Comparison of ENCODE assay signal across 1 cellular context in the genomic region with DNA sequence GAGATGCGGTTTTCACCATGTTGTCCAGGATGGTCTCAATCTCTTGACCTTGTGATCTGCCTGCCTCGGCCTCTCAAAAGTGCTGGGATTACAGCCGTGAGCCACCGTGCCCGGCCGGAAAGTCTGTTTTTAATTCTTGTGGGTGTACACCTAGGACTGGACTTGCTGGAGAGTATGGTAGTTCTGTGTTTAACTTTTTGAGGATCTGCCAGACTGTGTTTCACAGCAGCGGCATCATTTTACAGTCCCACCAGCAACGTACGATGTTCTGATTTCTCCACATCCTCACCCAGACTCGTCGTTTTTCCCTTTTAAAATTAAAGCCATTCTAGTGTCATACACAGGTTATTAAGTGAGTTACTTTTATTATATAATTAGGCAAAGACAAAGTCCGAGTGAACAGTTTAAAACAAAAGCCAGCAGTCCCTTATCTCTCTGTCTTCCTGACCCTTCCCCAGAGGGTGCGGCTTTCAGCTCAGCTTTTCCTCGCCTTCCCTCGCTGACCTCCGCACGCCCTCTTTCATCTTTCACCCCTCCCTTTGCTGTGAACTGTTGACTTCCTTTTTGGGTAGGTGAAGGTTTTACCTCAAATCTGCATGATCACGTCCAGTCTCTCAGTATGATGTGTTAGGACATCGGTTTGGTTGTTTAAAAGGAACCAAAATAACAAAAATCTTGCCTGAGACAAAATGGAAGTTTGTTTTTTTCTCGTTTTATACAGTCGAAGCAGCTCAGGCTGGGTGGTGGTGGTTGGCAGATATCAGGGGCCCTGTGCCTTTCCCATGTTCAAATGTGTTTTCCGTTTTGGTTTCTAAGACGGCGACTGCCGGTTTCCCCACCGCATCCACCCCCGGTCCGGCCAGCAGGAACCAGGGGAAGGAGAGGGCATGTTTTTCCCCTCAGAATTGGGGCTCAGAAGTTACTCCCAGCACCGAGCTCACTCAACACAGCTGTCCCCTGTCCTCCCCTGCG.
TF ChIP-seq lines count a peak whose summit lies in the region.

No MANE protein-coding gene starts in this region.

TF ChIP-seq in GM12878, 131 proteins besides CTCF, POLR2A, EP300 and RAD21 (continued from another document and continues in another):
- TF ChIP-seq CEBPZ (IDR thresholded peaks at IDR 0.05; ENCODE audit: low read depth, low read length), result no peak
- no peak for TF ChIP-seq ETV6 (conservative IDR thresholded peaks at IDR 0.05 in 1 of 2, IDR thresholded peaks at IDR 0.05 in 1 of 2; ENCODE audit: borderline replicate concordance in 1 of 2, low read depth in 1 of 2)
- no peak for TF ChIP-seq NFYA (IDR thresholded peaks at IDR 0.05; ENCODE audit: borderline replicate concordance, low read depth, low read length)
- TF ChIP-seq SRF (IDR thresholded peaks at IDR 0.05; ENCODE audit: low read depth in 2 of 2, low read length in 2 of 2), result peak in 1 of 2 experiments; percentile 52; a peak in 1 of 4 replicates
- TF ChIP-seq POLR2AphosphoS2 (IDR thresholded peaks at IDR 0.05; ENCODE audit: low read depth, low read length), result no peak
- no peak for TF ChIP-seq MEF2A (IDR thresholded peaks at IDR 0.05; ENCODE audit: insufficient read depth, low read depth, low read length)
- TF ChIP-seq E2F8 (IDR thresholded peaks at IDR 0.05; ENCODE audit: low read depth, partially characterized antibody), result no peak
- TF ChIP-seq TCF3 (IDR thresholded peaks at IDR 0.05; ENCODE audit: borderline replicate concordance, insufficient read depth, low read depth, low read length), result no peak
- TF ChIP-seq SIX5 (IDR thresholded peaks at IDR 0.05; ENCODE audit: low read depth, low read length, severe bottlenecking), result no peak
- no peak for TF ChIP-seq ZNF207 (IDR thresholded peaks at IDR 0.05; ENCODE audit: borderline replicate concordance)
- TF ChIP-seq, protein P1, sequence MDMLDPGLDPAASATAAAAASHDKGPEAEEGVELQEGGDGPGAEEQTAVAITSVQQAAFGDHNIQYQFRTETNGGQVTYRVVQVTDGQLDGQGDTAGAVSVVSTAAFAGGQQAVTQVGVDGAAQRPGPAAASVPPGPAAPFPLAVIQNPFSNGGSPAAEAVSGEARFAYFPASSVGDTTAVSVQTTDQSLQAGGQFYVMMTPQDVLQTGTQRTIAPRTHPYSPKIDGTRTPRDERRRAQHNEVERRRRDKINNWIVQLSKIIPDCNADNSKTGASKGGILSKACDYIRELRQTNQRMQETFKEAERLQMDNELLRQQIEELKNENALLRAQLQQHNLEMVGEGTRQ (IDR thresholded peaks at IDR 0.05; ENCODE audit: borderline replicate concordance, low read depth, low read length), result no peak
- TF ChIP-seq KAT2A (conservative IDR thresholded peaks at IDR 0.05; ENCODE audit: control insufficient read depth, low read depth, low read length), result no peak
- no peak for TF ChIP-seq TCF12 (IDR thresholded peaks at IDR 0.05; ENCODE audit: low read depth, low read length)
- TF ChIP-seq JUNB (IDR thresholded peaks at IDR 0.05), result no peak
- TF ChIP-seq, protein P2, sequence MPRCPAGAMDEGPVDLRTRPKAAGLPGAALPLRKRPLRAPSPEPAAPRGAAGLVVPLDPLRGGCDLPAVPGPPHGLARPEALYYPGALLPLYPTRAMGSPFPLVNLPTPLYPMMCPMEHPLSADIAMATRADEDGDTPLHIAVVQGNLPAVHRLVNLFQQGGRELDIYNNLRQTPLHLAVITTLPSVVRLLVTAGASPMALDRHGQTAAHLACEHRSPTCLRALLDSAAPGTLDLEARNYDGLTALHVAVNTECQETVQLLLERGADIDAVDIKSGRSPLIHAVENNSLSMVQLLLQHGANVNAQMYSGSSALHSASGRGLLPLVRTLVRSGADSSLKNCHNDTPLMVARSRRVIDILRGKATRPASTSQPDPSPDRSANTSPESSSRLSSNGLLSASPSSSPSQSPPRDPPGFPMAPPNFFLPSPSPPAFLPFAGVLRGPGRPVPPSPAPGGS (IDR thresholded peaks at IDR 0.05; ENCODE audit: borderline replicate concordance, insufficient read depth, low read depth, low read length, poor library complexity, severe bottlenecking), result no peak
- TF ChIP-seq STAT3 (IDR thresholded peaks at IDR 0.05; ENCODE audit: low read depth, low read length), result no peak
- TF ChIP-seq ZNF592 (IDR thresholded peaks at IDR 0.05), result no peak
- TF ChIP-seq ZBTB4 (CRISPR knock-in tag; IDR thresholded peaks at IDR 0.05), result no peak
- no peak for TF ChIP-seq SUZ12 (IDR thresholded peaks at IDR 0.05; ENCODE audit: unreplicated experiment)
- TF ChIP-seq KDM1A (IDR thresholded peaks at IDR 0.05; ENCODE audit: borderline replicate concordance), result no peak
- no peak for TF ChIP-seq NFXL1 (IDR thresholded peaks at IDR 0.05; ENCODE audit: borderline replicate concordance)
- no peak for TF ChIP-seq TARDBP (IDR thresholded peaks at IDR 0.05; ENCODE audit: borderline replicate concordance)
- no peak for TF ChIP-seq ZNF24 (IDR thresholded peaks at IDR 0.05)
- no peak for TF ChIP-seq PAX8 (IDR thresholded peaks at IDR 0.05)
- TF ChIP-seq TAF1 (IDR thresholded peaks at IDR 0.05; ENCODE audit: borderline replicate concordance, low read depth, low read length), result no peak
- TF ChIP-seq RUNX3 (IDR thresholded peaks at IDR 0.05; ENCODE audit: low read length), result peak; percentile 61; the same call in 1 of the 2 replicates
- no peak for TF ChIP-seq SREBF2 (IDR thresholded peaks at IDR 0.05; ENCODE audit: low read length)
- no peak for TF ChIP-seq EZH2 (IDR thresholded peaks at IDR 0.05; ENCODE audit: borderline replicate concordance, control insufficient read depth, low read depth, low read length)
- no peak for TF ChIP-seq TCF7 (IDR thresholded peaks at IDR 0.05; ENCODE audit: borderline replicate concordance)
- no peak for TF ChIP-seq PAX5 (IDR thresholded peaks at IDR 0.05; ENCODE audit: borderline replicate concordance, low read depth, low read length)
- TF ChIP-seq RCOR1 (conservative IDR thresholded peaks at IDR 0.05; ENCODE audit: low read depth, low read length), result no peak
- TF ChIP-seq REST (IDR thresholded peaks at IDR 0.05; ENCODE audit: low read depth, low read length), result no peak
- TF ChIP-seq HDAC2 (IDR thresholded peaks at IDR 0.05), result no peak
- TF ChIP-seq SMAD1 (IDR thresholded peaks at IDR 0.05; ENCODE audit: low read depth, partially characterized antibody), result no peak
- no peak for TF ChIP-seq RAD51 (IDR thresholded peaks at IDR 0.05)
